8 cellular contexts compared by ENCODE assay signal in genomic region chr11:62839050-62840015, GRCh38. TPM values are rescaled to one million over a fixed set of nuclear protein-coding genes. Genes with fewer than 3 reads are reported as not detected.
DNase-seq lines count a peak whose midpoint lies in the region; ATAC-seq, FAIRE-seq and TF ChIP-seq lines count a peak whose summit lies in the region.

WDR74 (minus strand) TSS chr11:62839590; CDS start chr11:62839570, 20 bp downstream.

- POLR2A ChIA-PET in HepG2 (lab: Yijun Ruan, JAX): interaction anchor here (0.9 to 3.4 kb wide), 21 partner anchors 7 to 1049 kb away, joined by 3 to 362 read pairs (median 29); partner anchors contain the start of genes C11orf98, CSKMT, HNRNPUL2 and INTS5

- H4K20me1 ChIP-seq in BLaER1 treated with 17β-estradiol and CSF1 and Interleukin-3, amounts not matched to agents 10 nM and 100 nM: peaks cover 0 to 36% (median 14%) of the 10 kb centered on the region in 11 experiments; a peak in 11 of 22 replicates
- no peaks in the 10 kb centered on the region for H4K20me1 ChIP-seq in HepG2 (ENCODE audit: insufficient read depth, low read length)

- no peaks in the 10 kb centered on the region for H3K9me3 ChIP-seq in BLaER1 treated with 17β-estradiol and CSF1 and Interleukin-3, amounts not matched to agents 10 nM and 100 nM (replicated peaks in 1 of 11)
- H3K9me3 ChIP-seq in HepG2 (ENCODE audit: low read length): no peaks in the 10 kb centered on the region

- peaks cover 34 to 52% (median 40%) of the 10 kb centered on the region in 10 experiments for H3K4me1 ChIP-seq in BLaER1 treated with 17β-estradiol and CSF1 and Interleukin-3, amounts not matched to agents 10 nM and 100 nM
- H3K4me1 ChIP-seq in HepG2 (ENCODE audit: insufficient read depth, low read length): peaks cover 32% of the 10 kb centered on the region

- peak; percentile 26 for FAIRE-seq in HepG2 (lab: Jason Lieb, UNC)

- peaks cover 29% of the 10 kb centered on the region for H3K79me2 ChIP-seq in HepG2 (ENCODE audit: insufficient read depth, low read length)

- H3K4me2 ChIP-seq in BLaER1 treated with 17β-estradiol and CSF1 and Interleukin-3, amounts not matched to agents 10 nM and 100 nM: peak within 1 kb of the TSS; percentile 73 to 93 (median 90)
- H3K4me2 ChIP-seq in HepG2 (ENCODE audit: low read depth, low read length): peak within 1 kb of the TSS; percentile 82

- peak; percentile 27; the same call in 1 of the 2 replicates for TF ChIP-seq CTCF in HepG2 (CRISPR knock-in tag; IDR thresholded peaks at IDR 0.05)

- peak; percentile 90 to 94 for TF ChIP-seq POLR2A in HepG2 (IDR thresholded peaks at IDR 0.05; ENCODE audit: insufficient read depth in 1 of 2, low read depth in 2 of 2, low read length in 2 of 2)

- WGBS in HepG2 (ENCODE audit: low lambda C conversion rate): under 1% methylated on average over 31 of the region's 66 CpGs

- ATAC-seq in GM19328 (IDR thresholded peaks at IDR 0.05; ENCODE audit: unreplicated experiment) (peak; percentile 42), HG03565 (IDR thresholded peaks at IDR 0.05; ENCODE audit: unreplicated experiment) (peak; percentile 47), HepG2 (peak; percentile 63)

- peaks cover 27 to 41% (median 38%) of the 10 kb centered on the region in 11 experiments for H3K36me3 ChIP-seq in BLaER1 treated with 17β-estradiol and CSF1 and Interleukin-3, amounts not matched to agents 10 nM and 100 nM
- H3K36me3 ChIP-seq in HepG2 (replicated peaks in 1 of 2; ENCODE audit: control insufficient read depth in 1 of 2, insufficient read depth in 2 of 2, low read length in 2 of 2): peaks cover 16 to 28% of the 10 kb centered on the region in 2 experiments

- BruUV-seq in HepG2 (replicated peaks; lab: Mats Ljungman, UMichigan): no TSS peak

- CTCF ChIA-PET in HepG2 (lab: Yijun Ruan, JAX; ENCODE audit: low intra/inter-chr PET ratio, low total read pairs): no interaction called here

- TF ChIP-seq RAD21 in HepG2 (CRISPR knock-in tag; IDR thresholded peaks at IDR 0.05): peak; percentile 30; the same call in 1 of the 2 replicates

- peak within 1 kb of the TSS; percentile 94 to 100 (median 98) for H3K27ac ChIP-seq in BLaER1 treated with 17β-estradiol and CSF1 and Interleukin-3, amounts not matched to agents 10 nM and 100 nM
- peak within 1 kb of the TSS; percentile 98 for H3K27ac ChIP-seq in HepG2 (ENCODE audit: extremely low read length, insufficient read depth, low read length)

- TF ChIP-seq EP300 in HepG2 (IDR thresholded peaks at IDR 0.05; ENCODE audit: low read depth in 2 of 2, low read length in 2 of 2) (no peak; a peak in 1 of 4 replicates), HepG2 (CRISPR knock-in tag; IDR thresholded peaks at IDR 0.05; ENCODE audit: borderline replicate concordance) (no peak; the same call in 1 of the 2 replicates)

- in situ Hi-C loops in HepG2 (cut with HindIII; ENCODE audit: extremely low pct_ligation_motif_present, low pct_unique_long_range_greater_than_20kb): no loop called here

- no peaks in the 10 kb centered on the region for H3K27me3 ChIP-seq in BLaER1 treated with 17β-estradiol and CSF1 and Interleukin-3, amounts not matched to agents 10 nM and 100 nM
- no peaks in the 10 kb centered on the region; a peak in 1 of 5 replicates for H3K27me3 ChIP-seq in HepG2 (ENCODE audit: control insufficient read depth in 1 of 2, insufficient read depth in 2 of 2, low read length in 2 of 2)

- DNase-seq in NCI-H748 (lab: John Stamatoyannopoulos, UW; ENCODE audit: unreplicated experiment) (peak; percentile 95), dermis blood vessel endothelial cell (peak; percentile 96), HepG2 (ENCODE audit: low spot score) (peak; percentile 91)
- DNase-seq in activated CD4-positive, alpha-beta T cell treated with anti-CD3 and anti-CD28 coated beads, Interleukin-2, amount 50 U/mL, for 1 hour: peak; percentile 91
- peak; percentile 91 for DNase-seq in stimulated activated CD4-positive, alpha-beta T cell treated with anti-CD3 and anti-CD28 coated beads, Interleukin-4, amount 100 ng/mL, for 1 hour

- H3K9ac ChIP-seq in BLaER1 treated with 17β-estradiol and CSF1 and Interleukin-3, amounts not matched to agents 10 nM and 100 nM: peak within 1 kb of the TSS; percentile 92 to 97 (median 96)
- peak within 1 kb of the TSS; percentile 94 for H3K9ac ChIP-seq in HepG2 (ENCODE audit: insufficient read depth, low read depth, low read length)

- H3K4me3 ChIP-seq in BLaER1 treated with 17β-estradiol and CSF1 and Interleukin-3, amounts not matched to agents 10 nM and 100 nM: peak within 1 kb of the TSS; percentile 79 to 100 (median 92)
- H3K4me3 ChIP-seq in HepG2 (replicated peaks in 1 of 3; ENCODE audit: insufficient read depth in 1 of 3, low read depth in 2 of 3, low read length in 3 of 3): peak within 1 kb of the TSS; percentile 85 to 100 (median 97)

- intact Hi-C loops in HepG2 (cut with micrococcal nuclease; ENCODE audit: unreplicated experiment): loop anchor here (2.0 to 5.0 kb wide), 2 partner anchors 53 to 112 kb away; partner anchors contain the start of genes HNRNPUL2, TMEM179B and TTC9C

- no peak within 1 kb of the TSS for H2AFZ ChIP-seq in HepG2 (ENCODE audit: low read length)

TF ChIP-seq in HepG2, 621 proteins besides CTCF, POLR2A, EP300 and RAD21 (continues in another document):
- TF ChIP-seq, protein P1, sequence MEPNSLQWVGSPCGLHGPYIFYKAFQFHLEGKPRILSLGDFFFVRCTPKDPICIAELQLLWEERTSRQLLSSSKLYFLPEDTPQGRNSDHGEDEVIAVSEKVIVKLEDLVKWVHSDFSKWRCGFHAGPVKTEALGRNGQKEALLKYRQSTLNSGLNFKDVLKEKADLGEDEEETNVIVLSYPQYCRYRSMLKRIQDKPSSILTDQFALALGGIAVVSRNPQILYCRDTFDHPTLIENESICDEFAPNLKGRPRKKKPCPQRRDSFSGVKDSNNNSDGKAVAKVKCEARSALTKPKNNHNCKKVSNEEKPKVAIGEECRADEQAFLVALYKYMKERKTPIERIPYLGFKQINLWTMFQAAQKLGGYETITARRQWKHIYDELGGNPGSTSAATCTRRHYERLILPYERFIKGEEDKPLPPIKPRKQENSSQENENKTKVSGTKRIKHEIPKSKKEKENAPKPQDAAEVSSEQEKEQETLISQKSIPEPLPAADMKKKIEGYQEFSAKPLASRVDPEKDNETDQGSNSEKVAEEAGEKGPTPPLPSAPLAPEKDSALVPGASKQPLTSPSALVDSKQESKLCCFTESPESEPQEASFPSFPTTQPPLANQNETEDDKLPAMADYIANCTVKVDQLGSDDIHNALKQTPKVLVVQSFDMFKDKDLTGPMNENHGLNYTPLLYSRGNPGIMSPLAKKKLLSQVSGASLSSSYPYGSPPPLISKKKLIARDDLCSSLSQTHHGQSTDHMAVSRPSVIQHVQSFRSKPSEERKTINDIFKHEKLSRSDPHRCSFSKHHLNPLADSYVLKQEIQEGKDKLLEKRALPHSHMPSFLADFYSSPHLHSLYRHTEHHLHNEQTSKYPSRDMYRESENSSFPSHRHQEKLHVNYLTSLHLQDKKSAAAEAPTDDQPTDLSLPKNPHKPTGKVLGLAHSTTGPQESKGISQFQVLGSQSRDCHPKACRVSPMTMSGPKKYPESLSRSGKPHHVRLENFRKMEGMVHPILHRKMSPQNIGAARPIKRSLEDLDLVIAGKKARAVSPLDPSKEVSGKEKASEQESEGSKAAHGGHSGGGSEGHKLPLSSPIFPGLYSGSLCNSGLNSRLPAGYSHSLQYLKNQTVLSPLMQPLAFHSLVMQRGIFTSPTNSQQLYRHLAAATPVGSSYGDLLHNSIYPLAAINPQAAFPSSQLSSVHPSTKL (CRISPR knock-in tag; IDR thresholded peaks at IDR 0.05): peak; percentile 45
- no peak for TF ChIP-seq STAT6 (CRISPR knock-in tag; IDR thresholded peaks at IDR 0.05; ENCODE audit: borderline replicate concordance)

RNA-seq across cellular contexts. Expression of gene WDR74, which starts in this region (rescaled TPM):
- total RNA-seq in dermis blood vessel endothelial cell (39.4 and 46.3 TPM in 2 replicates), HepG2 (2016; rRNA removed; fragmentation: Illumina TruSeq; extraction: Trizol) (68.4 and 83.3 TPM in 2 replicates)
- total RNA-seq in HepG2 (2016; cell fraction: cytosol; rRNA removed; fragmentation: Illumina TruSeq; extraction: Trizol; ENCODE audit: low read depth): 73.1 and 74.3 TPM in 2 replicates
- 64.4 and 81.2 TPM in 2 replicates for total RNA-seq in HepG2 (2016; cell fraction: insoluble cytoplasmic fraction; rRNA removed; fragmentation: Illumina TruSeq; extraction: Trizol)
- 35.8 and 38.0 TPM in 2 replicates for total RNA-seq in HepG2 (2016; cell fraction: membrane; rRNA removed; fragmentation: Illumina TruSeq; extraction: Trizol)
- total RNA-seq in HepG2 (2016; cell fraction: nucleus; rRNA removed; fragmentation: Illumina TruSeq; extraction: Trizol): 65.9 and 69.3 TPM in 2 replicates
- 77.0 and 84.6 TPM in 2 replicates for polyA plus RNA-seq in HepG2 (2011; rRNA removed)
- 65.2 and 92.4 TPM in 2 replicates for polyA plus RNA-seq in HepG2 (2011; cell fraction: cytosol; rRNA removed)
- polyA plus RNA-seq in HepG2 (2011; cell fraction: nucleus; rRNA removed): 200 and 217 TPM in 2 replicates
- 46.6 and 65.2 TPM in 2 replicates for polyA plus RNA-seq in HepG2 (2012)
- polyA plus RNA-seq in HepG2 (2016; cell fraction: cytosol; fragmentation: Illumina TruSeq; extraction: Trizol; ENCODE audit: low read depth): 14.6 and 16.3 TPM in 2 replicates
- 58.9 and 67.1 TPM in 2 replicates for polyA plus RNA-seq in HepG2 (2016; cell fraction: insoluble cytoplasmic fraction; fragmentation: Illumina TruSeq; extraction: Trizol; ENCODE audit: low read depth)
- 19.3 and 20.8 TPM in 2 replicates for polyA plus RNA-seq in HepG2 (2016; cell fraction: membrane; fragmentation: Illumina TruSeq; extraction: Trizol; ENCODE audit: low read depth)
- polyA plus RNA-seq in HepG2 (2016; cell fraction: nucleus; fragmentation: Illumina TruSeq; extraction: Trizol; ENCODE audit: insufficient read depth, low read depth): 134 and 146 TPM in 2 replicates
- 110 and 251 TPM in 2 replicates for polyA minus RNA-seq in HepG2 (2011; rRNA and poly(A)+ RNA removed; ENCODE audit: low replicate concordance)
- 31.0 and 38.8 TPM in 2 replicates for polyA minus RNA-seq in HepG2 (2011; cell fraction: cytosol; rRNA and poly(A)+ RNA removed)
- 217 and 271 TPM in 2 replicates for polyA minus RNA-seq in HepG2 (2011; cell fraction: nucleus; rRNA and poly(A)+ RNA removed)

Comparison
In these comparisons a context has a peak if more than half of its experiments do, and no peak if none do; other contexts are left out.
1. Peak in every context shown above with its lines: DNase-seq, ATAC-seq, H3K4me3 ChIP-seq and H3K27ac ChIP-seq.